In the genomic region with DNA sequence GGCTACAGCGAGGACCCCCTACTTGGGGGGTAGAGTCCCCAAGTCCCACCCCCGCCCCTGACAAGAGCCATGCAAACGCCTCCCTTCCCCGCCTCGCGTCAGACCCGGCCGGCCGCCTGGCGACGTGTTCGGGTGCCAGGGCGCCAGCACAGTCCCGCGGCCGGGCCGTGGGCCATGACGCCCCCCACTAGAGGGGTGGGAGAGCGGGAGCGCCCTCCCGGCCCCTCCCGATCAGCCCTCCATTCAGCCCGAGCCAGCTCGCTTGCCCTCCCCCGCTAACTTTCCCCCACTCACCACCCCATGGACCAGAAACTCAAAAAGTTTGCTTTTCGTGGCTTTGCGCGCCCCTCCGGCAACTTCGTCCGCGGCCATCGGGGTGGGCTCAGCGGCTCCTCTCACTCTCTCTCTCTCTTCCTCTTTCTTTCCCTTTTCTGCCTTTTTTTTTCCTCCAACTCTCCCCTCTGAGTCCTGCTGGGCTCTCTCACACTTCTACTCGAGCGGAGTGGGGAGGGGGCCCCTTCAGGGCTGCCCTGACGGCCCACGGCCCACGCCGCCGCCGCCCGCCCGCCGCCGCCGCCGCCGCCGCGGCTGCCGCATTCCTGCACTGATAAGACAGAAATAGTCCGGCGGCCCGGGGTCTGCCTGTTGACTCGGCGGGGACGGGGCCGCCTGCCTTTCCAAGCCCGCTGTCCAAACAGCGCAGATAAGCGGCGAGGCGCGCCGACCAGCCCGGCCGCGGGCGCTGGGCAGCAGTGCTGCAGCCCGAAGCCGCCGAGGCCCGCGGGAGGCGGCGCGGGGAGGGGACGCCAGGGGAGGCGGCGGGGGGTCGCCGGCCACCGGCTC, we compare ENCODE assay signal across 1 cellular context.
A peak's percentile ranks its signal among the peaks of the same experiment; 100 is the strongest.
TF ChIP-seq lines count a peak whose summit lies in the region.

SMARCD3 (minus strand) TSS at position 504 of the 843 bp plus-strand sequence; CDS start at position 372, 132 bp downstream.

TF ChIP-seq in K562, 482 proteins besides CTCF, POLR2A, EP300 and RAD21 (continued from another document):
- TF ChIP-seq PATZ1 (CRISPR knock-in tag; IDR thresholded peaks at IDR 0.05; ENCODE audit: borderline replicate concordance) (no peak), SMC3 (conservative IDR thresholded peaks at IDR 0.05; ENCODE audit: insufficient read depth, low read depth, low read length) (no peak), YBX1 (IDR thresholded peaks at IDR 0.05) (no peak), TEAD1 (CRISPR knock-in tag; IDR thresholded peaks at IDR 0.05) (peak in 1 of 2 experiments; percentile 88; a peak in 1 of 4 replicates), SMARCA4 (IDR thresholded peaks at IDR 0.05) (peak; percentile 39; the same call in 1 of the 2 replicates), KDM4B (IDR thresholded peaks at IDR 0.05; ENCODE audit: borderline replicate concordance in 2 of 2, low read depth in 1 of 2) (no peak), HDAC2 (IDR thresholded peaks at IDR 0.05) (peak; percentile 40; the same call in 1 of the 2 replicates), MAX (CRISPR knock-in tag; IDR thresholded peaks at IDR 0.05) (no peak), SIN3B (IDR thresholded peaks at IDR 0.05; ENCODE audit: low read depth) (peak; percentile 48; the same call in 1 of the 2 replicates), ESRRA (IDR thresholded peaks at IDR 0.05; ENCODE audit: borderline replicate concordance, low read depth) (0 out of 2 replicates have a peak, but pooled peaks have one; percentile 27), PHF8 (IDR thresholded peaks at IDR 0.05; ENCODE audit: borderline replicate concordance, low read length) (0 out of 2 replicates have a peak, but pooled peaks have one; percentile 16), ARID1B (IDR thresholded peaks at IDR 0.05) (peak; percentile 40; the same call in 1 of the 2 replicates), ZBTB8A (IDR thresholded peaks at IDR 0.05; ENCODE audit: partially characterized antibody) (no peak), NFE2L1 (tag; IDR thresholded peaks at IDR 0.05; ENCODE audit: borderline replicate concordance, low read depth) (no peak), ZNF778 (CRISPR knock-in tag; IDR thresholded peaks at IDR 0.05) (no peak), DMBX1 (CRISPR knock-in tag; IDR thresholded peaks at IDR 0.05; ENCODE audit: borderline replicate concordance) (peak; percentile 63; the same call in 1 of the 2 replicates), LARP7 (IDR thresholded peaks at IDR 0.05) (peak; percentile 98), MLLT1 (IDR thresholded peaks at IDR 0.05) (0 out of 4 replicates have a peak, but pooled peaks have one; percentile 22 to 65), ZNF384 (IDR thresholded peaks at IDR 0.05; ENCODE audit: low read depth, low read length) (peak; percentile 54; the same call in 1 of the 2 replicates), HNRNPK (IDR thresholded peaks at IDR 0.05; ENCODE audit: low read depth, low read length, poor library complexity, severe bottlenecking) (no peak), ZC3H8 (IDR thresholded peaks at IDR 0.05) (no peak), NONO (IDR thresholded peaks at IDR 0.05; ENCODE audit: low read depth in 2 of 2, low read length in 1 of 2) (peak in 1 of 2 experiments; percentile 90; a peak in 2 of 4 replicates), FOXP1 (CRISPR knock-in tag; IDR thresholded peaks at IDR 0.05) (0 out of 2 replicates have a peak, but pooled peaks have one; percentile 12), ETS2 (tag; IDR thresholded peaks at IDR 0.05; ENCODE audit: borderline replicate concordance, poor library complexity, severe bottlenecking) (no peak), HNRNPLL (IDR thresholded peaks at IDR 0.05; ENCODE audit: low read depth, low read length, poor library complexity, severe bottlenecking) (peak; percentile 82), YY1 (IDR thresholded peaks at IDR 0.05; ENCODE audit: borderline replicate concordance in 1 of 3, control insufficient read depth in 1 of 3, extremely low read depth in 1 of 3, insufficient read depth in 3 of 3, insufficient read length in 1 of 3, insufficient replicate concordance in 2 of 3, low read depth in 1 of 3, low read length in 2 of 3) (peak in 1 of 3 experiments; percentile 32), MEF2A (IDR thresholded peaks at IDR 0.05; ENCODE audit: control insufficient read depth, low read depth, low read length) (peak; percentile 74), ZNF398 (CRISPR knock-in tag; IDR thresholded peaks at IDR 0.05) (no peak), NCOA1 (IDR thresholded peaks at IDR 0.05; ENCODE audit: low read depth) (0 out of 2 replicates have a peak, but pooled peaks have one; percentile 29), MAZ (CRISPR knock-in tag; conservative IDR thresholded peaks at IDR 0.05 in 1 of 2, IDR thresholded peaks at IDR 0.05 in 1 of 2) (peak; percentile 26 to 52; a peak in 1 of 4 replicates), ATF1 (CRISPR knock-in tag; IDR thresholded peaks at IDR 0.05) (no peak), ATF1 (tag; IDR thresholded peaks at IDR 0.05) (no peak)
- TF ChIP-seq, protein P1, sequence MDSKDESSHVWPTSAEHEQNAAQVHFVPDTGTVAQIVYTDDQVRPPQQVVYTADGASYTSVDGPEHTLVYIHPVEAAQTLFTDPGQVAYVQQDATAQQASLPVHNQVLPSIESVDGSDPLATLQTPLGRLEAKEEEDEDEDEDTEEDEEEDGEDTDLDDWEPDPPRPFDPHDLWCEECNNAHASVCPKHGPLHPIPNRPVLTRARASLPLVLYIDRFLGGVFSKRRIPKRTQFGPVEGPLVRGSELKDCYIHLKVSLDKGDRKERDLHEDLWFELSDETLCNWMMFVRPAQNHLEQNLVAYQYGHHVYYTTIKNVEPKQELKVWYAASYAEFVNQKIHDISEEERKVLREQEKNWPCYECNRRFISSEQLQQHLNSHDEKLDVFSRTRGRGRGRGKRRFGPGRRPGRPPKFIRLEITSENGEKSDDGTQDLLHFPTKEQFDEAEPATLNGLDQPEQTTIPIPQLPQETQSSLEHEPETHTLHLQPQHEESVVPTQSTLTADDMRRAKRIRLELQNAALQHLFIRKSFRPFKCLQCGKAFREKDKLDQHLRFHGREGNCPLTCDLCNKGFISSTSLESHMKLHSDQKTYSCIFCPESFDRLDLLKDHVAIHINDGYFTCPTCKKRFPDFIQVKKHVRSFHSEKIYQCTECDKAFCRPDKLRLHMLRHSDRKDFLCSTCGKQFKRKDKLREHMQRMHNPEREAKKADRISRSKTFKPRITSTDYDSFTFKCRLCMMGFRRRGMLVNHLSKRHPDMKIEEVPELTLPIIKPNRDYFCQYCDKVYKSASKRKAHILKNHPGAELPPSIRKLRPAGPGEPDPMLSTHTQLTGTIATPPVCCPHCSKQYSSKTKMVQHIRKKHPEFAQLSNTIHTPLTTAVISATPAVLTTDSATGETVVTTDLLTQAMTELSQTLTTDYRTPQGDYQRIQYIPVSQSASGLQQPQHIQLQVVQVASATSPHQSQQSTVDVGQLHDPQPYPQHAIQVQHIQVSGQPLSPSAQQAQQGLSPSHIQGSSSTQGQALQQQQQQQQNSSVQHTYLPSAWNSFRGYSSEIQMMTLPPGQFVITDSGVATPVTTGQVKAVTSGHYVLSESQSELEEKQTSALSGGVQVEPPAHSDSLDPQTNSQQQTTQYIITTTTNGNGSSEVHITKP (IDR thresholded peaks at IDR 0.05; ENCODE audit: partially characterized antibody), result no peak
- TF ChIP-seq, protein P2, sequence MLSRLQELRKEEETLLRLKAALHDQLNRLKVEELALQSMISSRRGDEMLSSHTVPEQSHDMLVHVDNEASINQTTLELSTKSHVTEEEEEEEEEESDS (CRISPR knock-in tag; IDR thresholded peaks at IDR 0.05), result no peak
- TF ChIP-seq, protein P3, sequence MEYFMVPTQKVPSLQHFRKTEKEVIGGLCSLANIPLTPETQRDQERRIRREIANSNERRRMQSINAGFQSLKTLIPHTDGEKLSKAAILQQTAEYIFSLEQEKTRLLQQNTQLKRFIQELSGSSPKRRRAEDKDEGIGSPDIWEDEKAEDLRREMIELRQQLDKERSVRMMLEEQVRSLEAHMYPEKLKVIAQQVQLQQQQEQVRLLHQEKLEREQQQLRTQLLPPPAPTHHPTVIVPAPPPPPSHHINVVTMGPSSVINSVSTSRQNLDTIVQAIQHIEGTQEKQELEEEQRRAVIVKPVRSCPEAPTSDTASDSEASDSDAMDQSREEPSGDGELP (CRISPR knock-in tag; IDR thresholded peaks at IDR 0.05; ENCODE audit: borderline replicate concordance), result no peak
- TF ChIP-seq, protein P4, sequence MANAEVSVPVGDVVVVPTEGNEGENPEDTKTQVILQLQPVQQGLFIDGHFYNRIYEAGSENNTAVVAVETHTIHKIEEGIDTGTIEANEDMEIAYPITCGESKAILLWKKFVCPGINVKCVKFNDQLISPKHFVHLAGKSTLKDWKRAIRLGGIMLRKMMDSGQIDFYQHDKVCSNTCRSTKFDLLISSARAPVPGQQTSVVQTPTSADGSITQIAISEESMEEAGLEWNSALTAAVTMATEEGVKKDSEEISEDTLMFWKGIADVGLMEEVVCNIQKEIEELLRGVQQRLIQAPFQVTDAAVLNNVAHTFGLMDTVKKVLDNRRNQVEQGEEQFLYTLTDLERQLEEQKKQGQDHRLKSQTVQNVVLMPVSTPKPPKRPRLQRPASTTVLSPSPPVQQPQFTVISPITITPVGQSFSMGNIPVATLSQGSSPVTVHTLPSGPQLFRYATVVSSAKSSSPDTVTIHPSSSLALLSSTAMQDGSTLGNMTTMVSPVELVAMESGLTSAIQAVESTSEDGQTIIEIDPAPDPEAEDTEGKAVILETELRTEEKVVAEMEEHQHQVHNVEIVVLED (CRISPR knock-in tag; IDR thresholded peaks at IDR 0.05), result no peak
